8 cellular contexts compared by ENCODE assay signal in the genomic region with DNA sequence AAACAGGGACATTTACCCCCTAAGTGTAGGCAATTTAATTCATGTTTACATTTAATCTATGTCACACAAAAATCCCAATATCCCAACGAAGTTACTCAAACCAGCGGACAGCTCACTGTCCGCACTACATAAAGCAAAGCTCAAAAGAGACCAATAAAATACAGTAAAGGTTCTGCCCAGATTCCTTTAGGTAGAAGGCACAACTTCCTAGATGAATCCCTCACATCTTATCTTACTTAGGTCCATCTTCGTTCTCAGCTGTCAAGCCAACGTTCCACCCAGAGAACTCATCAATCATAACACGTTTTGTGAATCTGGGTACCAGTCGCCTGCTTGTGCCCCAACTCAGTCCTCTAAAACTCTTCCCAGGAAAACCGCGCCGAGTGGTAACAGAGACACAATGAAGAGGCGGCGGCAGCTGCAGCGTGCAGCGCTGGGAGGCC. TPM values are rescaled to one million over a fixed set of nuclear protein-coding genes. Genes with fewer than 3 reads are reported as not detected.
DNase-seq lines count a peak whose midpoint lies in the region; ATAC-seq and TF ChIP-seq lines count a peak whose summit lies in the region.

No MANE protein-coding gene starts in this region.

- H3K36me3 ChIP-seq in MG63 (peaks cover 53% of the 10 kb centered on the region), ectodermal cell (ENCODE audit: control insufficient read depth, insufficient read depth, low read length) (peaks cover 34% of the 10 kb centered on the region), neural cell (ENCODE audit: insufficient read depth, low read length) (peaks cover 34% of the 10 kb centered on the region)

- peaks cover 81% of the 10 kb centered on the region for H3K36me3 Mint-ChIP-seq in CD4-positive, alpha-beta T cell (ENCODE audit: low read depth)

- TF ChIP-seq POLR2A in GM18505 (IDR thresholded peaks at IDR 0.05; ENCODE audit: borderline replicate concordance, extremely low read depth, insufficient read depth, insufficient read length) = no peak

- peak overlapping the region; percentile 99 for H3K27ac Mint-ChIP-seq in CD4-positive, alpha-beta T cell

- H3K27ac ChIP-seq in CD4-positive, alpha-beta T cell (ENCODE audit: low read depth, low read length) = peak overlapping the region; percentile 98
- H3K27ac ChIP-seq in ectodermal cell (ENCODE audit: insufficient read depth, low read depth, low read length, poor library complexity, severe bottlenecking) (peak overlapping the region; percentile 99), neural cell (ENCODE audit: low read length) (peak overlapping the region; percentile 100)

- H3K27me3 ChIP-seq in CD4-positive, alpha-beta T cell (ENCODE audit: control insufficient read depth, insufficient read depth, low read length) = no peaks in the 10 kb centered on the region
- no peaks in the 10 kb centered on the region for H3K27me3 ChIP-seq in MG63
- no peaks in the 10 kb centered on the region for H3K27me3 ChIP-seq in ectodermal cell (ENCODE audit: control insufficient read depth, insufficient read depth, low read length, poor library complexity, severe bottlenecking)
- H3K27me3 ChIP-seq in neural cell (ENCODE audit: insufficient read depth, low read depth, low read length) = no peaks in the 10 kb centered on the region

- peak overlapping the region; percentile 83 for H3K4me2 ChIP-seq in neural cell (ENCODE audit: low read length)

- H2AFZ ChIP-seq in neural cell (ENCODE audit: low read depth, low read length) = no peak overlapping the region

- H4K20me1 ChIP-seq in neural cell (ENCODE audit: insufficient read depth) = peaks cover 47% of the 10 kb centered on the region

- peaks cover 4% of the 10 kb centered on the region for H3K27me3 Mint-ChIP-seq in CD4-positive, alpha-beta T cell

- POLR2A ChIA-PET in CD4-positive, alpha-beta T cell (lab: Charles Lee) = interaction anchor here (0.6 to 5.8 kb wide), 36 partner anchors 9 to 1107 kb away, joined by 3 to 277 read pairs (median 6); a partner anchor contains a TSS

- no peak for TF ChIP-seq EP300 in neural cell (conservative IDR thresholded peaks at IDR 0.05; ENCODE audit: poor library complexity, severe bottlenecking)

- H3K9me2 ChIP-seq in neural cell (ENCODE audit: insufficient read depth, low read length) = no peaks in the 10 kb centered on the region

- H3K4me1 ChIP-seq in ectodermal cell (ENCODE audit: control insufficient read depth, insufficient read depth, low read length) = peaks cover 4% of the 10 kb centered on the region

- 0% methylated on average over 14 of the region's 14 CpGs for WGBS in ectodermal cell, 2 experiments

- no peaks in the 10 kb centered on the region for H3K9me3 Mint-ChIP-seq in CD4-positive, alpha-beta T cell

- peak overlapping the region; percentile 99 for H3K9ac ChIP-seq in neural cell (ENCODE audit: low read length)

- peaks cover 81% of the 10 kb centered on the region for H3K4me1 Mint-ChIP-seq in CD4-positive, alpha-beta T cell (ENCODE audit: low read depth)

- ATAC-seq in CD4-positive, alpha-beta T cell (ENCODE audit: poor library complexity) = no peak
- no peak for ATAC-seq in GM18505 (IDR thresholded peaks at IDR 0.05; ENCODE audit: unreplicated experiment)

- DNase-seq in CD4-positive, alpha-beta T cell = no peak
- no peak for DNase-seq in MG63
- no peak for DNase-seq in globus pallidus (ENCODE audit: low spot score)
- no peak for DNase-seq in DMS79 treated with DMSO at 0.1 percent for 48 hours (lab: John Stamatoyannopoulos, UW)
- no peak for DNase-seq in DMS 273 (lab: John Stamatoyannopoulos, UW; ENCODE audit: unreplicated experiment)

- H3K9me3 ChIP-seq in CD4-positive, alpha-beta T cell (ENCODE audit: control insufficient read depth, low read length) = no peaks in the 10 kb centered on the region
- H3K9me3 ChIP-seq in MG63 (no peaks in the 10 kb centered on the region), ectodermal cell (ENCODE audit: control insufficient read depth, low read length) (no peaks in the 10 kb centered on the region), neural cell (ENCODE audit: low read length) (no peaks in the 10 kb centered on the region)

- no peak for TF ChIP-seq CTCF in CD4-positive, alpha-beta T cell (IDR thresholded peaks at IDR 0.05)
- TF ChIP-seq CTCF in neural cell (IDR thresholded peaks at IDR 0.05; ENCODE audit: poor library complexity, severe bottlenecking) = no peak

- H3K4me3 Mint-ChIP-seq in CD4-positive, alpha-beta T cell = peak overlapping the region; percentile 100

- peaks cover 75% of the 10 kb centered on the region for H3K79me2 ChIP-seq in neural cell (replicated peaks; ENCODE audit: insufficient read depth, low read length)

- no peak for TF ChIP-seq RAD21 in neural cell (conservative IDR thresholded peaks at IDR 0.05)

- intact Hi-C loops in CD4-positive, alpha-beta T cell (cut with DNase I, micrococcal nuclease) = loop anchor here in 1 of 2 experiments (2.0 kb wide), 1 partner anchor 144 kb away; no protein-coding TSS in a partner anchor

- H3F3A ChIP-seq in neural cell (ENCODE audit: insufficient read depth, low read length, poor library complexity, severe bottlenecking) = peaks cover 3% of the 10 kb centered on the region

- CTCF ChIA-PET in CD4-positive, alpha-beta T cell (lab: Charles Lee) = interaction anchor here (0.6 to 3.0 kb wide), 20 partner anchors 8 to 1027 kb away, joined by 3 to 28 read pairs (median 4); a partner anchor contains a TSS

- H3K4me3 ChIP-seq in MG63 = peak overlapping the region; percentile 94
- peak overlapping the region; percentile 58 for H3K4me3 ChIP-seq in ectodermal cell (ENCODE audit: insufficient read depth, low read depth, low read length)
- peak overlapping the region; percentile 82 for H3K4me3 ChIP-seq in neural cell (ENCODE audit: low read length)

TF ChIP-seq in neural cell, 6 proteins besides CTCF, POLR2A, EP300 and RAD21:
- TF ChIP-seq EZH2 (IDR thresholded peaks at IDR 0.05; ENCODE audit: borderline replicate concordance, insufficient read depth, low read length, poor library complexity, severe bottlenecking) = no peak
- TF ChIP-seq, protein P1, sequence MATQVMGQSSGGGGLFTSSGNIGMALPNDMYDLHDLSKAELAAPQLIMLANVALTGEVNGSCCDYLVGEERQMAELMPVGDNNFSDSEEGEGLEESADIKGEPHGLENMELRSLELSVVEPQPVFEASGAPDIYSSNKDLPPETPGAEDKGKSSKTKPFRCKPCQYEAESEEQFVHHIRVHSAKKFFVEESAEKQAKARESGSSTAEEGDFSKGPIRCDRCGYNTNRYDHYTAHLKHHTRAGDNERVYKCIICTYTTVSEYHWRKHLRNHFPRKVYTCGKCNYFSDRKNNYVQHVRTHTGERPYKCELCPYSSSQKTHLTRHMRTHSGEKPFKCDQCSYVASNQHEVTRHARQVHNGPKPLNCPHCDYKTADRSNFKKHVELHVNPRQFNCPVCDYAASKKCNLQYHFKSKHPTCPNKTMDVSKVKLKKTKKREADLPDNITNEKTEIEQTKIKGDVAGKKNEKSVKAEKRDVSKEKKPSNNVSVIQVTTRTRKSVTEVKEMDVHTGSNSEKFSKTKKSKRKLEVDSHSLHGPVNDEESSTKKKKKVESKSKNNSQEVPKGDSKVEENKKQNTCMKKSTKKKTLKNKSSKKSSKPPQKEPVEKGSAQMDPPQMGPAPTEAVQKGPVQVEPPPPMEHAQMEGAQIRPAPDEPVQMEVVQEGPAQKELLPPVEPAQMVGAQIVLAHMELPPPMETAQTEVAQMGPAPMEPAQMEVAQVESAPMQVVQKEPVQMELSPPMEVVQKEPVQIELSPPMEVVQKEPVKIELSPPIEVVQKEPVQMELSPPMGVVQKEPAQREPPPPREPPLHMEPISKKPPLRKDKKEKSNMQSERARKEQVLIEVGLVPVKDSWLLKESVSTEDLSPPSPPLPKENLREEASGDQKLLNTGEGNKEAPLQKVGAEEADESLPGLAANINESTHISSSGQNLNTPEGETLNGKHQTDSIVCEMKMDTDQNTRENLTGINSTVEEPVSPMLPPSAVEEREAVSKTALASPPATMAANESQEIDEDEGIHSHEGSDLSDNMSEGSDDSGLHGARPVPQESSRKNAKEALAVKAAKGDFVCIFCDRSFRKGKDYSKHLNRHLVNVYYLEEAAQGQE (IDR thresholded peaks at IDR 0.05; ENCODE audit: borderline replicate concordance) = no peak
- no peak for TF ChIP-seq SMC3 (conservative IDR thresholded peaks at IDR 0.05; ENCODE audit: poor library complexity)
- TF ChIP-seq MXI1 (conservative IDR thresholded peaks at IDR 0.05; ENCODE audit: poor library complexity, severe bottlenecking) = peak; percentile 94
- TF ChIP-seq TAF1 (IDR thresholded peaks at IDR 0.05; ENCODE audit: low read depth) = no peak

RNA-seq across cellular contexts. Expression of a gene that starts 1.7 kb away (rescaled TPM):
- 100 to 1,000 TPM; 461 to 467 TPM for total RNA-seq in CD4-positive, alpha-beta T cell
- 228 and 261 TPM in 2 replicates for total RNA-seq in MG63 (2014; rRNA removed; shearing (Covaris generic); ENCODE audit: low replicate concordance)
- polyA plus RNA-seq in ectodermal cell (2013, experiment 1 of 4) = 690 TPM
- polyA plus RNA-seq in ectodermal cell (2013, experiment 2 of 4) = 638 TPM
- 424 TPM for polyA plus RNA-seq in ectodermal cell (2013, experiment 3 of 4)
- polyA plus RNA-seq in ectodermal cell (2013, experiment 4 of 4) = 474 TPM
- 1,069 and 1,146 TPM in 2 replicates for polyA plus RNA-seq in neural cell
- 304 and 356 TPM in 2 replicates for polyA minus RNA-seq in neural cell

RNA-seq across cellular contexts. Expression of a gene that starts 1.8 kb away (rescaled TPM):
- 10 to 100 TPM; 17.9 to 19.4 TPM for total RNA-seq in CD4-positive, alpha-beta T cell
- 42.7 and 55.5 TPM in 2 replicates for total RNA-seq in MG63 (2014; rRNA removed; shearing (Covaris generic); ENCODE audit: low replicate concordance)
- polyA plus RNA-seq in ectodermal cell (2013, experiment 1 of 4) = 50.6 TPM
- polyA plus RNA-seq in ectodermal cell (2013, experiment 2 of 4) = 48.2 TPM
- polyA plus RNA-seq in ectodermal cell (2013, experiment 3 of 4) = 40.7 TPM
- 45.2 TPM for polyA plus RNA-seq in ectodermal cell (2013, experiment 4 of 4)
- 149 and 159 TPM in 2 replicates for polyA plus RNA-seq in neural cell
- polyA minus RNA-seq in neural cell = 82.0 and 89.1 TPM in 2 replicates

RNA-seq across cellular contexts. Expression of a gene that starts 54.8 kb away (rescaled TPM):
- 100 to 1,000 TPM; 235 to 244 TPM for total RNA-seq in CD4-positive, alpha-beta T cell
- 23.6 and 40.8 TPM in 2 replicates for total RNA-seq in MG63 (2014; rRNA removed; shearing (Covaris generic); ENCODE audit: low replicate concordance)
- 733 TPM for polyA plus RNA-seq in ectodermal cell (2013, experiment 1 of 4)
- 715 TPM for polyA plus RNA-seq in ectodermal cell (2013, experiment 2 of 4)
- polyA plus RNA-seq in ectodermal cell (2013, experiment 3 of 4) = 425 TPM
- 446 TPM for polyA plus RNA-seq in ectodermal cell (2013, experiment 4 of 4)
- polyA plus RNA-seq in neural cell = 119 and 144 TPM in 2 replicates
- polyA minus RNA-seq in neural cell = 77.9 and 112 TPM in 2 replicates
